In the genomic region with DNA sequence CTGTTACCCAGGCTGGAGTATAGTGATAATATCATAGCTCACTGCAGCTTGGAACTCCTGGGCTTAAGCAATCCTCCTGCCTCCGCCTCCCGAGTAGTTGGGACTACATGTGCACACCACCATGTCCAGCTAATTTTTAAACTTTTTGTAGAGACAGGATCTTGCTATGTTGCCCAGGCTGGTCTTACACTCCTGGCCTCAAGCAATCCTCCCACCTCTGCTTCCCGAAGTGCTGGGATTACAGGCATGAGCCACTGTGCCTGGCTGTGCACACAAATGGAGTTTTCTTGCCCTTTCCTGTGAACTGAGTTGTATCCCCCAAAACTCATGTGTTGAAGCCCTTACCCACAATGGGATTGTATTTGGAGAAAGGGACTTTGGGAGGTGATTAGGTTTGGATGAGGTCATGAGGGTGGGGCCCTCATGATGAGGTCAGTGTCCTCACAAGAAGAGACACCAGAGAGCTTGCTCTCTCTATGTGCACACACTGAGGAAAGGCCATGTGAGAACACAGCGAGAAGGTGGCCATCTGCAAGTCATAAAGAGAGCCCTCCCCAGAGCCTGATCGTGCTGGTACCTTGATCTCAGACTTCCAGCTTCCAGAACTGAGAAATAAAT, we compare ENCODE assay signal across 1 cellular context.
A peak's percentile ranks its signal among the peaks of the same experiment; 100 is the strongest.
TF ChIP-seq lines count a peak whose summit lies in the region.

No MANE protein-coding gene starts in this region.

TF ChIP-seq in HepG2, 621 proteins besides CTCF, POLR2A, EP300 and RAD21:
- TF ChIP-seq ZNF572 (CRISPR knock-in tag; IDR thresholded peaks at IDR 0.05) (no peak), FOXK1 (CRISPR knock-in tag; IDR thresholded peaks at IDR 0.05; ENCODE audit: borderline replicate concordance, low read depth) (no peak), ZNF446 (CRISPR knock-in tag; IDR thresholded peaks at IDR 0.05) (no peak), ZNF264 (CRISPR knock-in tag; IDR thresholded peaks at IDR 0.05) (peak; percentile 45; the same call in 1 of the 2 replicates), ZNF292 (CRISPR knock-in tag; IDR thresholded peaks at IDR 0.05; ENCODE audit: borderline replicate concordance, low read depth) (no peak)
TF ChIP-seq in HepG2: peak in this region for 1.
